Comparison of ENCODE assay signal across 4 cellular contexts in genomic region chr17:43869031-43869430, GRCh38. TPM values are rescaled to one million over a fixed set of nuclear protein-coding genes. Genes with fewer than 3 reads are reported as not detected.
"Had no signal": no experiment of that assay in that cellular context is flagged by ENCODE, and none has a peak within 500 bp of the region (broad histone marks: within the 10 kb centered on the region; RNA-seq: fewer than 3 reads in every experiment).

No MANE protein-coding gene starts in this region.

RNA-seq across cellular contexts. Expression of gene CD300LG, which starts 22.1 kb away (rescaled TPM):
- total RNA-seq: LHCN-M2, M059J, MCF 10A, NCI-H460 had no signal

RNA-seq across cellular contexts. Expression of gene MPP2, which starts 38.3 kb away (rescaled TPM):
- total RNA-seq: MCF 10A had no signal
